Comparison of ENCODE assay signal across 8 cellular contexts in the genomic region with DNA sequence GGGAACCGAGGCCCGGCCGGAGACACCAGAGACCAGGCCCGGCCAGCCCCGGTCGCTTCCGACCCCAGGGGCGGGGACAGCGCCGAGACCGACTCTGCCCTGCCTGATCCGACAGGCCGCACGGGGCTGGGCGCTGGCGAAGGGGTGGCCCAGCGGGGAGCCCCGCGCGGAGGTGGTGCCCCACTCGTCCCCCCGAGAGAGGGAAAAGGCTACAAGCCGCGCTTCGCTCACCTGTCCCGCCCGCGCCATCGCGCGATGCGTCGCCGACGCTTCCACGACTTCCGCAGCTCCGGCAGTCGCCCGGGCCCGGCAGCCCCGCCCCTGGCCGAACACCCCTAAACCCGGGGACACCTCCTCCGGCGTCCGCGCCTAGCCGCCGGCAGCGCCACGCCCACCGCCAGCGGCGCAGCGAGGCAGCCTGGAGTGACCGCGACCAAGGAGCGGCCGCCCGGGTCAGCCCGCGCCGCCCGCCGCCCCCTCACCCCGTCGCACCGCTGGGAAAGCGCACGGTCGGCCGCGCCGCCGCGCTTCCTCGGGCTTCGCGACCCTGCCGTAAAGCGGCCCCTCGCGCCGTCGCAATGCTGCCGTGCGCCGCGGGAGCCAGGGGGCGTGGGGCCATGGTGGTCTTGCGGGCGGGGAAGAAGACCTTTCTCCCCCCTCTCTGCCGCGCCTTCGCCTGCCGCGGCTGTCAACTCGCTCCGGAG. TPM values are rescaled to one million over a fixed set of nuclear protein-coding genes. Genes with fewer than 3 reads are reported as not detected.
DNase-seq lines count a peak whose midpoint lies in the region; ATAC-seq and TF ChIP-seq lines count a peak whose summit lies in the region.

A gene with protein sequence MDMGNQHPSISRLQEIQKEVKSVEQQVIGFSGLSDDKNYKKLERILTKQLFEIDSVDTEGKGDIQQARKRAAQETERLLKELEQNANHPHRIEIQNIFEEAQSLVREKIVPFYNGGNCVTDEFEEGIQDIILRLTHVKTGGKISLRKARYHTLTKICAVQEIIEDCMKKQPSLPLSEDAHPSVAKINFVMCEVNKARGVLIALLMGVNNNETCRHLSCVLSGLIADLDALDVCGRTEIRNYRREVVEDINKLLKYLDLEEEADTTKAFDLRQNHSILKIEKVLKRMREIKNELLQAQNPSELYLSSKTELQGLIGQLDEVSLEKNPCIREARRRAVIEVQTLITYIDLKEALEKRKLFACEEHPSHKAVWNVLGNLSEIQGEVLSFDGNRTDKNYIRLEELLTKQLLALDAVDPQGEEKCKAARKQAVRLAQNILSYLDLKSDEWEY (minus strand): TSS at position 273 of the 704 bp plus-strand sequence. CDS start 1,493 bp downstream, outside the sequence.
A gene with protein sequence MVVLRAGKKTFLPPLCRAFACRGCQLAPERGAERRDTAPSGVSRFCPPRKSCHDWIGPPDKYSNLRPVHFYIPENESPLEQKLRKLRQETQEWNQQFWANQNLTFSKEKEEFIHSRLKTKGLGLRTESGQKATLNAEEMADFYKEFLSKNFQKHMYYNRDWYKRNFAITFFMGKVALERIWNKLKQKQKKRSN (plus strand): TSS at position 576 of the 704 bp plus-strand sequence. CDS start 42 bp downstream, at position 618.

- no peaks in the 10 kb centered on the region for H3K27me3 Mint-ChIP-seq in T-helper 2 cell treated with Interferon-gamma antibody and Interleukin-4, amounts not matched to agents 5 μg/mL and 100 μg/mL, for 36 hours (ENCODE audit: low read depth)

- no peaks in the 10 kb centered on the region for H3K27me3 ChIP-seq in right cardiac atrium (ENCODE audit: control insufficient read depth, insufficient read depth)
- no peaks in the 10 kb centered on the region for H3K27me3 ChIP-seq in rectal smooth muscle tissue (ENCODE audit: control insufficient read depth, insufficient read depth, low read length)
- H3K27me3 ChIP-seq in uterus: no peaks in the 10 kb centered on the region

- peaks cover 9% of the 10 kb centered on the region for H3K4me1 ChIP-seq in right cardiac atrium (ENCODE audit: control insufficient read depth, insufficient read depth, low read length)
- H3K4me1 ChIP-seq in rectal smooth muscle tissue (ENCODE audit: control insufficient read depth, insufficient read depth, low read length): peaks cover 20% of the 10 kb centered on the region
- H3K4me1 ChIP-seq in uterus: peaks cover 20 to 22% of the 10 kb centered on the region in 2 donors

- peak in 1 of 2 donors; percentile 80 for TF ChIP-seq POLR2A in uterus (IDR thresholded peaks at IDR 0.05)

- H3K9ac ChIP-seq in rectal smooth muscle tissue (ENCODE audit: low read length): peak within 1 kb of the TSS; percentile 86

- intact Hi-C loops in right cardiac atrium (cut with DNase I): no loop called here
- intact Hi-C loops in uterus (cut with DNase I; ENCODE audit: low total_unique reads): no loop called here

- H3K36me3 ChIP-seq in rectal smooth muscle tissue (ENCODE audit: control insufficient read depth, insufficient read depth, low read length): peaks cover 2% of the 10 kb centered on the region
- no peaks in the 10 kb centered on the region for H3K36me3 ChIP-seq in uterus

- H3K27ac ChIP-seq in right cardiac atrium (ENCODE audit: low read length) (peak within 1 kb of the TSS; percentile 88), rectal smooth muscle tissue (ENCODE audit: low read depth, low read length) (peak within 1 kb of the TSS; percentile 95), uterus (peak within 1 kb of the TSS; percentile 95 to 96)

- H3K9me3 ChIP-seq in right cardiac atrium (ENCODE audit: control insufficient read depth, low read length) (no peaks in the 10 kb centered on the region), uterus (no peaks in the 10 kb centered on the region)

- peak within 1 kb of the TSS; percentile 92 for H3K27ac Mint-ChIP-seq in T-helper 2 cell treated with Interferon-gamma antibody and Interleukin-4, amounts not matched to agents 5 μg/mL and 100 μg/mL, for 36 hours

- peak within 1 kb of the TSS; percentile 71 for H3K4me3 ChIP-seq in right cardiac atrium (ENCODE audit: low read length)
- H3K4me3 ChIP-seq in rectal smooth muscle tissue (ENCODE audit: low read length): peak within 1 kb of the TSS; percentile 94
- peak within 1 kb of the TSS; percentile 68 to 98 for H3K4me3 ChIP-seq in uterus

- H3K36me3 Mint-ChIP-seq in T-helper 2 cell treated with Interferon-gamma antibody and Interleukin-4, amounts not matched to agents 5 μg/mL and 100 μg/mL, for 36 hours (ENCODE audit: low read depth): peaks cover 33% of the 10 kb centered on the region

- DNase-seq in NCI-H146 (lab: John Stamatoyannopoulos, UW) (peak; percentile 97), anterior cingulate cortex (lab: John Stamatoyannopoulos, UW) (peak in 57 of 58 donors; percentile 8 to 94 (median 83)), right cardiac atrium (peak; percentile 89 to 95 (median 95)), uterus (peak; percentile 78 to 85)
- DNase-seq in T-helper 2 cell treated with Interferon-gamma antibody and Interleukin-4, amounts not matched to agents 5 μg/mL and 100 μg/mL, for 36 hours (ENCODE audit: low spot score): peak; percentile 89

- WGBS in right cardiac atrium: under 1% methylated on average over 96 of the region's 100 CpGs

- peaks cover 38% of the 10 kb centered on the region for H3K4me1 Mint-ChIP-seq in T-helper 2 cell treated with Interferon-gamma antibody and Interleukin-4, amounts not matched to agents 5 μg/mL and 100 μg/mL, for 36 hours (ENCODE audit: low read depth)

- peak; percentile 80 for ATAC-seq in GM18498 (IDR thresholded peaks at IDR 0.05; ENCODE audit: unreplicated experiment)
- peak; percentile 73 for ATAC-seq in HG02763 (IDR thresholded peaks at IDR 0.05; ENCODE audit: unreplicated experiment)
- ATAC-seq in right cardiac atrium: peak; percentile 83 to 85

- peak within 1 kb of the TSS; percentile 97 for H3K4me3 Mint-ChIP-seq in T-helper 2 cell treated with Interferon-gamma antibody and Interleukin-4, amounts not matched to agents 5 μg/mL and 100 μg/mL, for 36 hours

- TF ChIP-seq CTCF in uterus (IDR thresholded peaks at IDR 0.05): peak in 2 of 4 experiments; percentile 34 to 38

- H3K9me3 Mint-ChIP-seq in T-helper 2 cell treated with Interferon-gamma antibody and Interleukin-4, amounts not matched to agents 5 μg/mL and 100 μg/mL, for 36 hours: no peaks in the 10 kb centered on the region

RNA-seq across cellular contexts. Expression of the first gene that starts in this region (rescaled TPM):
- total RNA-seq in right cardiac atrium: 10 to 100 TPM; 18.9 to 23.6 (median 19.5) TPM
- 7.7 TPM for polyA plus RNA-seq in right cardiac atrium
- total RNA-seq in uterus: 10 to 100 TPM; 13.8 to 43.6 (median 33.1) TPM

RNA-seq across cellular contexts. Expression of the second gene that starts in this region (rescaled TPM):
- total RNA-seq in right cardiac atrium (10 to 100 TPM; 33.8 to 43.5 (median 41.7) TPM), uterus (10 to 100 TPM in 3 of 4 donors, not detected in 1; 26.9 to 51.5 (median 31.6) TPM)
- polyA plus RNA-seq in right cardiac atrium: 60.8 TPM

Comparison
In these comparisons a context has a peak if more than half of its experiments do, and no peak if none do; other contexts are left out.
1. Peak in every context shown above with its lines: DNase-seq, ATAC-seq, H3K4me3 ChIP-seq and H3K27ac ChIP-seq.